In genomic region chr5:177425196-177425800, GRCh38 we compare ENCODE assay signal across 8 cellular contexts. TPM values are rescaled to one million over a fixed set of nuclear protein-coding genes. Genes with fewer than 3 reads are reported as not detected.
DNase-seq lines count a peak whose midpoint lies in the region; ATAC-seq lines count a peak whose summit lies in the region.

No MANE protein-coding gene starts in this region.

- no peaks in the 10 kb centered on the region for H3K36me3 ChIP-seq in stomach smooth muscle (ENCODE audit: control insufficient read depth in 2 of 2, insufficient read depth in 2 of 2, low read length in 2 of 2)

- no peaks in the 10 kb centered on the region for H3K9me3 Mint-ChIP-seq in T-helper 1 cell treated with Interleukin-12 subunit alpha and Interleukin-12 subunit beta and Interleukin-4 antibody, amounts not matched to agents 30 μg/mL and 1 μg/mL, for 36 hours
- no peaks in the 10 kb centered on the region for H3K9me3 Mint-ChIP-seq in activated naive CD8-positive, alpha-beta T cell (ENCODE audit: low read depth)
- no peaks in the 10 kb centered on the region for H3K9me3 Mint-ChIP-seq in immature natural killer cell

- H3K4me1 Mint-ChIP-seq in T-helper 1 cell treated with Interleukin-12 subunit alpha and Interleukin-12 subunit beta and Interleukin-4 antibody, amounts not matched to agents 30 μg/mL and 1 μg/mL, for 36 hours (ENCODE audit: low read depth): peaks cover 30% of the 10 kb centered on the region
- H3K4me1 Mint-ChIP-seq in activated naive CD8-positive, alpha-beta T cell (ENCODE audit: low read depth): peaks cover 36% of the 10 kb centered on the region
- peaks cover 51 to 54% of the 10 kb centered on the region in 2 donors for H3K4me1 Mint-ChIP-seq in immature natural killer cell

- H3K4me3 ChIP-seq in stomach smooth muscle (ENCODE audit: low read length in 2 of 2): peak overlapping the region; percentile 73 to 78

- peak overlapping the region; percentile 88 for H3K4me3 Mint-ChIP-seq in T-helper 1 cell treated with Interleukin-12 subunit alpha and Interleukin-12 subunit beta and Interleukin-4 antibody, amounts not matched to agents 30 μg/mL and 1 μg/mL, for 36 hours
- peak overlapping the region; percentile 95 for H3K4me3 Mint-ChIP-seq in activated naive CD8-positive, alpha-beta T cell
- peak overlapping the region; percentile 84 to 96 (median 92) for H3K4me3 Mint-ChIP-seq in immature natural killer cell

- H3K36me3 Mint-ChIP-seq in T-helper 1 cell treated with Interleukin-12 subunit alpha and Interleukin-12 subunit beta and Interleukin-4 antibody, amounts not matched to agents 30 μg/mL and 1 μg/mL, for 36 hours (ENCODE audit: low read depth): peaks cover 15% of the 10 kb centered on the region
- peaks cover 2% of the 10 kb centered on the region for H3K36me3 Mint-ChIP-seq in activated naive CD8-positive, alpha-beta T cell
- no peaks in the 10 kb centered on the region for H3K36me3 Mint-ChIP-seq in immature natural killer cell

- H3K4me1 ChIP-seq in stomach smooth muscle (ENCODE audit: control insufficient read depth, insufficient read depth, low read length): peaks cover 30% of the 10 kb centered on the region

- ATAC-seq in HG03378 (IDR thresholded peaks at IDR 0.05; ENCODE audit: unreplicated experiment) (no peak), HG02759 (IDR thresholded peaks at IDR 0.05; ENCODE audit: unreplicated experiment) (no peak)

- H3K27ac Mint-ChIP-seq in T-helper 1 cell treated with Interleukin-12 subunit alpha and Interleukin-12 subunit beta and Interleukin-4 antibody, amounts not matched to agents 30 μg/mL and 1 μg/mL, for 36 hours: peak overlapping the region; percentile 90
- H3K27ac Mint-ChIP-seq in activated naive CD8-positive, alpha-beta T cell: peak overlapping the region; percentile 98
- H3K27ac Mint-ChIP-seq in immature natural killer cell: peak overlapping the region; percentile 96 to 99 (median 98)

- H3K27me3 Mint-ChIP-seq in T-helper 1 cell treated with Interleukin-12 subunit alpha and Interleukin-12 subunit beta and Interleukin-4 antibody, amounts not matched to agents 30 μg/mL and 1 μg/mL, for 36 hours (ENCODE audit: low read depth): no peaks in the 10 kb centered on the region
- H3K27me3 Mint-ChIP-seq in activated naive CD8-positive, alpha-beta T cell: no peaks in the 10 kb centered on the region
- H3K27me3 Mint-ChIP-seq in immature natural killer cell (ENCODE audit: low read depth in 3 of 3): peaks cover 9 to 17% (median 11%) of the 10 kb centered on the region in 3 donors

- DNase-seq in T-helper 1 cell (no peak), immature natural killer cell (no peak), NCI-H446 treated with DMSO at 0.1 percent for 48 hours (lab: John Stamatoyannopoulos, UW) (no peak)

- no peaks in the 10 kb centered on the region for H3K9me3 ChIP-seq in stomach smooth muscle (ENCODE audit: control insufficient read depth in 2 of 2, low read length in 2 of 2)

- H3K27ac ChIP-seq in stomach smooth muscle (ENCODE audit: low read length): peak overlapping the region; percentile 92

- no peaks in the 10 kb centered on the region for H3K27me3 ChIP-seq in stomach smooth muscle (ENCODE audit: control insufficient read depth in 1 of 2, insufficient read depth in 2 of 2, low read length in 2 of 2)

- H3K9ac ChIP-seq in stomach smooth muscle (ENCODE audit: low read length in 2 of 2): peak overlapping the region; percentile 67 to 83

RNA-seq across cellular contexts. Expression of gene GRK6, which starts 1.2 kb away (rescaled TPM):
- polyA plus RNA-seq in immature natural killer cell: 100 to 1,000 TPM; 102 to 129 (median 103) TPM

RNA-seq across cellular contexts. Expression of gene F12, which starts 15.9 kb away (rescaled TPM):
- polyA plus RNA-seq in immature natural killer cell: 1 to 10 TPM in 2 of 3 donors, not detected in 1; 1.3 to 2.3 TPM

RNA-seq across cellular contexts. Expression of gene PRR7, which starts 21.3 kb away (rescaled TPM):
- 10 to 100 TPM in 2 of 3 donors, 1 to 10 TPM in 1; 9.6 to 25.4 (median 17.5) TPM for polyA plus RNA-seq in immature natural killer cell

RNA-seq across cellular contexts. Expression of gene PFN3, which starts 24.8 kb away (rescaled TPM):
- polyA plus RNA-seq in immature natural killer cell: not detected

RNA-seq across cellular contexts. Expression of gene SLC34A1, which starts 41.1 kb away (rescaled TPM):
- polyA plus RNA-seq in immature natural killer cell: under 1 TPM in 2 of 3 donors, not detected in 1; 0.26 to 0.34 TPM
